22 cellular contexts compared by ENCODE assay signal in the genomic region with DNA sequence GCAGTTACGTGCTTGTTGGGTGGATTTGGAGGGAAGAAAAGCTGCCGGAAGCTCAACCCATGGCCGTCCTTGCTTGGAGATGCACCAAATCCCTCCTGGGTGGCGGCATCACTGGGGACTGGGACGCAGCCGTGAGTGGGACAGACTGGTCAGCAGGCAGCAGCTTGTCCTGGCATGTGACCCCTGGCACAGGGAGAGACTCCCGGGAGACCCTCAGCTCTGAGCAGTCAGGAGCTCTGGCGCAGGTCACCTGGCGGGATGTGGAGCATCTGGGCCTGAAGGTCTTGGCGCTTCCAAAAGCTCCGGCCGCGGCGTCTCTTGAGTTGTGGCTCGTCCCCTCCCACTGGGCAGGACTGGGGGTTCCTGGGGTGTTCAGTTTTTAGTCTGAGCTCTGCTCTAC. TPM values are rescaled to one million over a fixed set of nuclear protein-coding genes. Genes with fewer than 3 reads are reported as not detected.
"Had no signal": no experiment of that assay in that cellular context is flagged by ENCODE, and none has a peak within 500 bp of the region (broad histone marks: within the 10 kb centered on the region; RNA-seq: fewer than 3 reads in every experiment).

No MANE protein-coding gene starts in this region.

- H3K36me3 ChIP-seq: breast epithelium, thoracic aorta, upper lobe of left lung had no signal

- H3K4me3 Mint-ChIP-seq: activated CD8-positive, alpha-beta T cell treated with anti-CD3 and anti-CD28 coated beads for 36 hours; activated T-cell treated with anti-CD3 and anti-CD28 coated beads, Interleukin-2, amount 50 U/mL, for 4 hours; activated T-helper 17 cell treated with anti-CD3 and anti-CD28 coated beads, Interleukin-2, amount 50 U/mL, for 72 hours; naive B cell had no signal

- DNase-seq: activated CD4-positive, alpha-beta T cell treated with anti-CD3 and anti-CD28 coated beads, Interleukin-2, amount 50 U/mL, for 1 hour; activated CD4-positive, CD25-positive, alpha-beta regulatory T cell treated with anti-CD3 and anti-CD28 coated beads, Interleukin-2, amount 50 U/mL, for 72 hours; activated CD8-positive, alpha-beta T cell treated with anti-CD3 and anti-CD28 coated beads for 36 hours; activated gamma-delta T cell treated with Interleukin-2 at 50 U/mL for 16 hours; activated naive CD4-positive, alpha-beta T cell treated with anti-CD3 and anti-CD28 coated beads, Interleukin-2, amount 50 U/mL, for 16 hours; activated T-cell treated with anti-CD3 and anti-CD28 coated beads, Interleukin-2, amount 50 U/mL, for 4 hours; amniotic stem cell; central memory CD4-positive, alpha-beta T cell; esophagus squamous epithelium; foreskin melanocyte; mammary epithelial cell; naive B cell; stimulated activated CD4-positive, alpha-beta T cell treated with anti-CD3 and anti-CD28 coated beads, Interleukin-4, amount 100 ng/mL, for 1 hour; stimulated activated naive CD8-positive, alpha-beta T cell treated with anti-CD3 and anti-CD28 coated beads, Interleukin-15, Interleukin-2, amounts not matched to agents 100 U/mL and 50 U/mL, for 24 hours had no signal

- H3K4me1 Mint-ChIP-seq: activated T-helper 17 cell treated with anti-CD3 and anti-CD28 coated beads, Interleukin-2, amount 50 U/mL, for 72 hours; naive B cell had no signal

- H3K9me3 Mint-ChIP-seq: activated CD8-positive, alpha-beta T cell treated with anti-CD3 and anti-CD28 coated beads for 36 hours; activated T-cell treated with anti-CD3 and anti-CD28 coated beads, Interleukin-2, amount 50 U/mL, for 4 hours; activated T-helper 17 cell treated with anti-CD3 and anti-CD28 coated beads, Interleukin-2, amount 50 U/mL, for 72 hours; naive B cell had no signal

- H3K27me3 ChIP-seq: breast epithelium, esophagus squamous epithelium, right atrium auricular region, upper lobe of left lung had no signal

- H3K27me3 Mint-ChIP-seq: activated CD8-positive, alpha-beta T cell treated with anti-CD3 and anti-CD28 coated beads for 36 hours; activated T-helper 17 cell treated with anti-CD3 and anti-CD28 coated beads, Interleukin-2, amount 50 U/mL, for 72 hours; naive B cell had no signal

- H3K36me3 Mint-ChIP-seq: naive B cell had no signal

- H3K4me3 ChIP-seq: breast epithelium, esophagus squamous epithelium, right atrium auricular region, thoracic aorta, upper lobe of left lung had no signal

- H3K4me1 ChIP-seq: breast epithelium, esophagus squamous epithelium, right atrium auricular region had no signal

- H3K27ac ChIP-seq: breast epithelium, epithelial cell of prostate, esophagus squamous epithelium, right atrium auricular region, upper lobe of left lung, VCaP had no signal

- ATAC-seq: activated CD8-positive, alpha-beta T cell treated with anti-CD3 and anti-CD28 coated beads for 36 hours; activated T-cell treated with anti-CD3 and anti-CD28 coated beads, Interleukin-2, amount 50 U/mL, for 4 hours; activated T-helper 17 cell treated with anti-CD3 and anti-CD28 coated beads, Interleukin-2, amount 50 U/mL, for 72 hours; stimulated activated naive CD8-positive, alpha-beta T cell treated with anti-CD3 and anti-CD28 coated beads, Interleukin-15, Interleukin-2, amounts not matched to agents 100 U/mL and 50 U/mL, for 24 hours had no signal

- H3K9me3 ChIP-seq: breast epithelium, esophagus squamous epithelium, right atrium auricular region, thoracic aorta, upper lobe of left lung had no signal

- H3K27ac Mint-ChIP-seq: activated CD8-positive, alpha-beta T cell treated with anti-CD3 and anti-CD28 coated beads for 36 hours; activated T-helper 17 cell treated with anti-CD3 and anti-CD28 coated beads, Interleukin-2, amount 50 U/mL, for 72 hours; naive B cell had no signal

RNA-seq across cellular contexts. Expression of a gene that starts 34.6 kb away (rescaled TPM):
- polyA plus RNA-seq: neural cell had no signal
